In genomic region chr2:8054070-8054469, GRCh38 we compare ENCODE assay signal across 31 cellular contexts.
"Had no signal": no experiment of that assay in that cellular context is flagged by ENCODE, and none has a peak within 500 bp of the region (broad histone marks: within the 10 kb centered on the region; RNA-seq: fewer than 3 reads in every experiment).

No MANE protein-coding gene starts in this region.

- H3K36me3 ChIP-seq: MG63 had no signal

- H3K9me3 ChIP-seq: MG63 had no signal

- H3K27me3 ChIP-seq: MG63 had no signal

- H3K4me3 ChIP-seq: MG63 had no signal

- DNase-seq: Karpas-422, Kasumi-1, MG63, MM.1S, MV-4-11, NCI-H1048, NCI-H1092, NCI-H1092 treated with DMSO at 0.1 percent for 48 hours, NCI-H1105, NCI-H1105 treated with DMSO at 0.1 percent for 48 hours, NCI-H1417 treated with DMSO at 0.1 percent for 48 hours, NCI-H1436, NCI-H1436 treated with DMSO at 0.1 percent for 48 hours, NCI-H146, NCI-H1694, NCI-H1694 treated with DMSO at 0.1 percent for 48 hours, NCI-H187, NCI-H187 treated with DMSO at 0.1 percent for 48 hours, NCI-H1930, NCI-H2029 treated with DMSO at 0.1 percent for 48 hours, NCI-H2081 treated with DMSO at 0.1 percent for 48 hours, NCI-H2107, NCI-H2171, NCI-H2171 treated with DMSO at 0.1 percent for 48 hours, NCI-H2227 treated with DMSO at 0.1 percent for 48 hours, NCI-H226, NCI-H446, NCI-H446 treated with DMSO at 0.1 percent for 48 hours, NCI-H510A, NCI-H510A treated with DMSO at 0.1 percent for 48 hours, NCI-H524 had no signal
